In the genomic region with DNA sequence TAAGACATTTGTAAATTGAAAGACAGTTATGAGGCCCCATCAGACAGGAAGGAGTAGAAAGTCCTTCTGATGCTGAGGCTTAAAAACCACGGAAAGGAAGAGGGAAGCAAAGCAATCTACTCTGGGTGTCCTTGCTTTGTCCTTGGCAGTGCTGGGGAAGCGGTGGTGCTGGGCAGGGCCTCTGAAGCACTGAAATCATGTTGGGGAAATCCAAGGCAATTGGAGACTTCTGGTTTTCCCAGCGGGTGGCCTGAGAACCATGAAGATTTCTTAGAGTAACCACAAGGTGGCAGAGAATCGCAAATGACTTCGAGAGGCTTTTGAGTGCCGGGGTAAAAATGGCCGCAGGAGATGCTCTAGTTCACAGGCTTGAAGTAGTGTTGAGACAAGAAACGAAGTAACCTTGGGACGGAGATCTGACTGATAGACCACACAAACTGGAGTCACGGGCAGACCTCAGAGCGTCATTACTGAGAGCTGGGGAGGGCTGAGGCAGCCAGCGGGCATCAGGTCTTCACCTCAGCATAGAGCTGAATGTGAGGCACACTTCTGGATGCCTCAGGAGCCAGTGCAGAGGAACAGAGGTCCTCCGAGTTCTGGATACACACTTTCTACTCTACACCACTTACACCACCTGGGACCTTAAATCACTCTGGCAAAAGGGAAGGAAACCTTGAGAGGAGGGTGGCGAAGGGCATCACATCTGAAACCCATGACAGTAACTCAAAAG, we compare ENCODE assay signal across 8 cellular contexts.
DNase-seq lines count a peak whose midpoint lies in the region; ATAC-seq and TF ChIP-seq lines count a peak whose summit lies in the region.

No MANE protein-coding gene starts in this region.

- H3K4me3 Mint-ChIP-seq in activated B cell treated with CpG ODN at 0.5 μM for 24 hours: peak overlapping the region; percentile 29
- peak overlapping the region in 9 of 10 donors; percentile 28 to 63 (median 38) for H3K4me3 Mint-ChIP-seq in naive thymus-derived CD4-positive, alpha-beta T cell

- TF ChIP-seq CTCF in activated B cell treated with CpG ODN at 0.5 μM for 24 hours (IDR thresholded peaks at IDR 0.05): no peak
- peak in 32 of 56 donors; percentile 13 to 49 (median 28) for TF ChIP-seq CTCF in dorsolateral prefrontal cortex (IDR thresholded peaks at IDR 0.05 in 54 of 56, conservative IDR thresholded peaks at IDR 0.05 in 2 of 56; ENCODE audit: low read depth in 1 of 56, partially characterized antibody in 56 of 56)

- DNase-seq in GM03348 (ENCODE audit: low spot score) (peak; percentile 50), GOT3 (lab: John Stamatoyannopoulos, UW) (peak; percentile 8), MG63 (peak; percentile 20), activated B cell treated with CpG ODN at 0.5 μM for 24 hours (peak; percentile 17), dorsolateral prefrontal cortex (peak in 2 of 10 donors; percentile 4 to 9), ureter (ENCODE audit: low spot score) (peak; percentile 50)
- peak; percentile 14 to 48 (median 39) for DNase-seq in naive thymus-derived CD4-positive, alpha-beta T cell

- CTCF ChIA-PET in activated B cell treated with CpG ODN at 0.5 μM for 24 hours (lab: Charles Lee): interaction anchor here (0.7 to 1.4 kb wide), 5 partner anchors 12 to 213 kb away, joined by 3 to 5 read pairs (median 3); no protein-coding TSS in a partner anchor
- CTCF ChIA-PET in naive thymus-derived CD4-positive, alpha-beta T cell (lab: Charles Lee): interaction anchor here (0.5 to 2.3 kb wide), 5 partner anchors 31 to 465 kb away, joined by 3 to 17 read pairs (median 3); no protein-coding TSS in a partner anchor

- H3K27me3 ChIP-seq in MG63 (no peaks in the 10 kb centered on the region), dorsolateral prefrontal cortex (no peaks in the 10 kb centered on the region)
- H3K27me3 ChIP-seq in naive thymus-derived CD4-positive, alpha-beta T cell (ENCODE audit: control insufficient read depth in 2 of 2, insufficient read depth in 2 of 2, low read length in 2 of 2): no peaks in the 10 kb centered on the region

- no peaks in the 10 kb centered on the region for H3K36me3 ChIP-seq in MG63
- no peaks in the 10 kb centered on the region for H3K36me3 ChIP-seq in naive thymus-derived CD4-positive, alpha-beta T cell (ENCODE audit: control insufficient read depth in 2 of 3, insufficient read depth in 3 of 3, low read length in 3 of 3)

- H3K27ac Mint-ChIP-seq in activated B cell treated with CpG ODN at 0.5 μM for 24 hours: no peak overlapping the region
- peak overlapping the region in 5 of 9 donors; percentile 2 to 52 (median 8) for H3K27ac Mint-ChIP-seq in naive thymus-derived CD4-positive, alpha-beta T cell

- no peak overlapping the region for H3K27ac ChIP-seq in dorsolateral prefrontal cortex
- no peak overlapping the region for H3K27ac ChIP-seq in naive thymus-derived CD4-positive, alpha-beta T cell (ENCODE audit: low read depth, low read length)

- no peaks in the 10 kb centered on the region for H3K9me3 ChIP-seq in MG63
- H3K9me3 ChIP-seq in naive thymus-derived CD4-positive, alpha-beta T cell (ENCODE audit: control insufficient read depth in 2 of 3, low read length in 3 of 3): no peaks in the 10 kb centered on the region

- no peaks in the 10 kb centered on the region for H3K27me3 Mint-ChIP-seq in activated B cell treated with CpG ODN at 0.5 μM for 24 hours
- no peaks in the 10 kb centered on the region for H3K27me3 Mint-ChIP-seq in naive thymus-derived CD4-positive, alpha-beta T cell

- no peaks in the 10 kb centered on the region for H3K36me3 Mint-ChIP-seq in activated B cell treated with CpG ODN at 0.5 μM for 24 hours (ENCODE audit: low read depth)
- no peaks in the 10 kb centered on the region for H3K36me3 Mint-ChIP-seq in naive thymus-derived CD4-positive, alpha-beta T cell

- POLR2A ChIA-PET in activated B cell treated with CpG ODN at 0.5 μM for 24 hours (lab: Charles Lee): no interaction called here
- POLR2A ChIA-PET in naive thymus-derived CD4-positive, alpha-beta T cell (lab: Charles Lee): no interaction called here

- intact Hi-C loops in activated B cell treated with CpG ODN at 0.5 μM for 24 hours (cut with micrococcal nuclease) (loop anchor here (1.0 kb wide), 2 partner anchors 211 to 463 kb away; no protein-coding TSS in a partner anchor), dorsolateral prefrontal cortex (cut with DNase I) (loop anchor here in 1 of 2 donors (5.0 kb wide), 1 partner anchor 276 kb away; no protein-coding TSS in a partner anchor)
- intact Hi-C loops in naive thymus-derived CD4-positive, alpha-beta T cell (cut with micrococcal nuclease): loop anchor here (1.0 to 5.0 kb wide), 6 partner anchors 89 to 621 kb away; no protein-coding TSS in a partner anchor

- no peaks in the 10 kb centered on the region for H3K9me3 Mint-ChIP-seq in activated B cell treated with CpG ODN at 0.5 μM for 24 hours
- H3K9me3 Mint-ChIP-seq in naive thymus-derived CD4-positive, alpha-beta T cell: no peaks in the 10 kb centered on the region

- H3K4me1 Mint-ChIP-seq in activated B cell treated with CpG ODN at 0.5 μM for 24 hours: peaks cover 7% of the 10 kb centered on the region
- H3K4me1 Mint-ChIP-seq in naive thymus-derived CD4-positive, alpha-beta T cell: peaks cover 8 to 20% (median 13%) of the 10 kb centered on the region in 7 donors

- ATAC-seq in activated B cell treated with CpG ODN at 0.5 μM for 24 hours (ENCODE audit: low read depth): peak; percentile 73
- peak; percentile 85 for ATAC-seq in naive thymus-derived CD4-positive, alpha-beta T cell
- ATAC-seq in GM21528 (IDR thresholded peaks at IDR 0.05; ENCODE audit: low FRiP score, unreplicated experiment): no peak

- no peak overlapping the region for H3K4me3 ChIP-seq in MG63
- no peak overlapping the region for H3K4me3 ChIP-seq in dorsolateral prefrontal cortex
- no peak overlapping the region for H3K4me3 ChIP-seq in naive thymus-derived CD4-positive, alpha-beta T cell (ENCODE audit: low read length)

- no peaks in the 10 kb centered on the region for H3K4me1 ChIP-seq in naive thymus-derived CD4-positive, alpha-beta T cell (ENCODE audit: control insufficient read depth in 2 of 2, insufficient read depth in 2 of 2, low read length in 2 of 2)
